ENCODE assay signal across 1 cellular context in the genomic region with DNA sequence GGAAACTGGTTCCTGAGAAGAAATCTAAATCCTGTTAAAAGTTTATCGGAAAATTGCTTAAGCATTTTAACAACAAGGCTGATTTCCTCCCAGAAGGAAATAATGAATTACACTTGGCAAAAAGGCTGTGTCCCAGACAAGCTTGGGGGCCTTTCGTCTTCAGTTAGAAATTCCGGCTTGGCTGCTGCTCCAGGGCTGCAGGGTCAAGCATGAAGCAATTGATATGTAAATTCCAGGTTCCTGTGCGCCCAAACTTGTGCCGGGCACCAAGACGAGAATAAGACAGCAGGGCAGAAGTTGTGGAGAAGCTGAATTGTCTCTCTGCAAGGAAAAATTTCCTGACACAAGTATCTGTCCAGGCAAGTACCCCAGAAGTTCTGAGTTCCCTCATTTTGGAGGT.
TF ChIP-seq lines count a peak whose summit lies in the region.

No MANE protein-coding gene starts in this region.

TF ChIP-seq in HCT116, 20 proteins besides CTCF, POLR2A, EP300 and RAD21 (continued from another document):
- TF ChIP-seq SIN3A (IDR thresholded peaks at IDR 0.05; ENCODE audit: low read depth) = no peak
- no peak for TF ChIP-seq TCF7L2 (IDR thresholded peaks at IDR 0.05; ENCODE audit: borderline replicate concordance, extremely low read depth, insufficient read depth, insufficient read length)
- TF ChIP-seq, protein P1, sequence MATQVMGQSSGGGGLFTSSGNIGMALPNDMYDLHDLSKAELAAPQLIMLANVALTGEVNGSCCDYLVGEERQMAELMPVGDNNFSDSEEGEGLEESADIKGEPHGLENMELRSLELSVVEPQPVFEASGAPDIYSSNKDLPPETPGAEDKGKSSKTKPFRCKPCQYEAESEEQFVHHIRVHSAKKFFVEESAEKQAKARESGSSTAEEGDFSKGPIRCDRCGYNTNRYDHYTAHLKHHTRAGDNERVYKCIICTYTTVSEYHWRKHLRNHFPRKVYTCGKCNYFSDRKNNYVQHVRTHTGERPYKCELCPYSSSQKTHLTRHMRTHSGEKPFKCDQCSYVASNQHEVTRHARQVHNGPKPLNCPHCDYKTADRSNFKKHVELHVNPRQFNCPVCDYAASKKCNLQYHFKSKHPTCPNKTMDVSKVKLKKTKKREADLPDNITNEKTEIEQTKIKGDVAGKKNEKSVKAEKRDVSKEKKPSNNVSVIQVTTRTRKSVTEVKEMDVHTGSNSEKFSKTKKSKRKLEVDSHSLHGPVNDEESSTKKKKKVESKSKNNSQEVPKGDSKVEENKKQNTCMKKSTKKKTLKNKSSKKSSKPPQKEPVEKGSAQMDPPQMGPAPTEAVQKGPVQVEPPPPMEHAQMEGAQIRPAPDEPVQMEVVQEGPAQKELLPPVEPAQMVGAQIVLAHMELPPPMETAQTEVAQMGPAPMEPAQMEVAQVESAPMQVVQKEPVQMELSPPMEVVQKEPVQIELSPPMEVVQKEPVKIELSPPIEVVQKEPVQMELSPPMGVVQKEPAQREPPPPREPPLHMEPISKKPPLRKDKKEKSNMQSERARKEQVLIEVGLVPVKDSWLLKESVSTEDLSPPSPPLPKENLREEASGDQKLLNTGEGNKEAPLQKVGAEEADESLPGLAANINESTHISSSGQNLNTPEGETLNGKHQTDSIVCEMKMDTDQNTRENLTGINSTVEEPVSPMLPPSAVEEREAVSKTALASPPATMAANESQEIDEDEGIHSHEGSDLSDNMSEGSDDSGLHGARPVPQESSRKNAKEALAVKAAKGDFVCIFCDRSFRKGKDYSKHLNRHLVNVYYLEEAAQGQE (IDR thresholded peaks at IDR 0.05; ENCODE audit: low read depth) = no peak
- no peak for TF ChIP-seq SP1 (IDR thresholded peaks at IDR 0.05; ENCODE audit: low read depth)
- TF ChIP-seq CEBPB (IDR thresholded peaks at IDR 0.05; ENCODE audit: low read depth) = no peak
- TF ChIP-seq YY1 (IDR thresholded peaks at IDR 0.05; ENCODE audit: extremely low read depth, insufficient replicate concordance, low read depth, low read length) = no peak
